9 cellular contexts compared by ENCODE assay signal in genomic region chr1:202959276-202959620, GRCh38. TPM values are rescaled to one million over a fixed set of nuclear protein-coding genes. Genes with fewer than 3 reads are reported as not detected.
DNase-seq lines count a peak whose midpoint lies in the region; ATAC-seq and TF ChIP-seq lines count a peak whose summit lies in the region.
"Had no signal": no experiment of that assay in that cellular context is flagged by ENCODE, and none has a peak within 500 bp of the region (broad histone marks: within the 10 kb centered on the region; RNA-seq: fewer than 3 reads in every experiment).

No MANE protein-coding gene starts in this region.

- H3K4me3 ChIP-seq in astrocyte of the spinal cord (ENCODE audit: low read depth, low read length), result no peak overlapping the region
- no peak overlapping the region for H3K4me3 ChIP-seq in neutrophil (ENCODE audit: low read depth in 1 of 2, low read length in 1 of 2)

- peak overlapping the region; percentile 93 for H3K27ac ChIP-seq in neutrophil

- in situ Hi-C loops in astrocyte of the spinal cord (cut with HindIII; ENCODE audit: low sequenced_read_pairs), result no loop called here

- no peaks in the 10 kb centered on the region for H3K27me3 ChIP-seq in neutrophil

- TF ChIP-seq CTCF in astrocyte of the spinal cord (IDR thresholded peaks at IDR 0.05; ENCODE audit: low read depth, low read length) (no peak), neutrophil (IDR thresholded peaks at IDR 0.05) (no peak), omental fat pad (IDR thresholded peaks at IDR 0.05) (no peak)

- H3K9me3 ChIP-seq in neutrophil, result no peaks in the 10 kb centered on the region

- ATAC-seq in omental fat pad (ENCODE audit: low FRiP score), result no peak
- ATAC-seq in GM21381 (IDR thresholded peaks at IDR 0.05; ENCODE audit: unreplicated experiment), result no peak
- ATAC-seq in GM18861 (IDR thresholded peaks at IDR 0.05; ENCODE audit: unreplicated experiment), result no peak

- DNase-seq in ELR (ENCODE audit: low read depth) (peak; percentile 77), NCI-H128 (lab: John Stamatoyannopoulos, UW; ENCODE audit: unreplicated experiment) (peak; percentile 6), astrocyte of the spinal cord (ENCODE audit: low read depth, low spot score) (peak; percentile 39), omental fat pad (ENCODE audit: low spot score) (no peak)
- no peak for DNase-seq in central memory CD4-positive, alpha-beta T cell
- DNase-seq: stimulated activated CD4-positive, alpha-beta T cell treated with anti-CD3 and anti-CD28 coated beads, Interleukin-2, amount 100 ng/mL, for 48 hours had no signal

- peaks cover 41 to 43% of the 10 kb centered on the region in 2 experiments for H3K4me1 ChIP-seq in neutrophil (ENCODE audit: control insufficient read depth in 1 of 2, insufficient read depth in 1 of 2, low read depth in 1 of 2, low read length in 1 of 2)

- peaks cover 44% of the 10 kb centered on the region for H3K36me3 ChIP-seq in neutrophil

RNA-seq across cellular contexts. Expression of gene ADIPOR1, which starts 1.1 kb away (rescaled TPM):
- total RNA-seq in omental fat pad, result 100 to 1,000 TPM in 1 of 4 donors, 10 to 100 TPM in 3; 79.0 to 117 (median 94.2) TPM

RNA-seq across cellular contexts. Expression of gene CYB5R1, which starts 7.8 kb away (rescaled TPM):
- 10 to 100 TPM; 34.3 to 57.4 (median 41.6) TPM for total RNA-seq in omental fat pad

RNA-seq across cellular contexts. Expression of gene KLHL12, which starts 32.2 kb away (rescaled TPM):
- total RNA-seq in omental fat pad, result 10 to 100 TPM; 12.4 to 25.2 (median 20.8) TPM

RNA-seq across cellular contexts. Expression of gene TMEM183A, which starts 47.9 kb away (rescaled TPM):
- total RNA-seq in omental fat pad, result 10 to 100 TPM; 69.2 to 75.8 (median 72.8) TPM

Comparison
In these comparisons a context has a peak if more than half of its experiments do, and no peak if none do; other contexts are left out.
1. DNase-seq: peak in ELR (single experiment), NCI-H128 (single experiment) and astrocyte of the spinal cord (single experiment); none in omental fat pad (single experiment) and central memory CD4-positive, alpha-beta T cell (single experiment).